27 cellular contexts compared by ENCODE assay signal in the genomic region with DNA sequence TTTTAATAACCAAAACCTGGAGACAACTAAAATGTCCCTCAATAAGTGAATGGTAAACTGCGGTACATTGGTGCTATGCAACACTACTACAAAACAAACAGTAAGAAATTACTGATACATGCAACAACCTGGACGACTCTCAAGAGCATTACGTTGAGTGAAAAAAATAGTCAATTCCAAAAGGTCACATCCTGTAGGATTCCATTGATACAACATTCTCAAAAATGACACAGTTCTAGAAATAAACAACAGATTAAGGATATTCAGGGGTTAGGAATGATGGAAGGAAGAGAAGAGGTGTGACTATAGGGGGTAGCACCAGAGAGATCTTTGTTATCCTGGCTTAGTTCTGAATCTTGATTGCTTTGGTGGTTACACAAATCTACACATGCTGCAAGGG.
DNase-seq lines count a peak whose midpoint lies in the region; ATAC-seq, FAIRE-seq and TF ChIP-seq lines count a peak whose summit lies in the region.
"Had no signal": no experiment of that assay in that cellular context is flagged by ENCODE, and none has a peak within 500 bp of the region (broad histone marks: within the 10 kb centered on the region; RNA-seq: fewer than 3 reads in every experiment).

No MANE protein-coding gene starts in this region.

- H3K27me3 ChIP-seq in astrocyte (ENCODE audit: insufficient read depth, low read length) (no peaks in the 10 kb centered on the region), heart right ventricle (no peaks in the 10 kb centered on the region)
- H3K27me3 ChIP-seq: BLaER1, SJCRH30 had no signal

- no peaks in the 10 kb centered on the region for H3K36me3 ChIP-seq in astrocyte (ENCODE audit: insufficient read depth, low read length)
- no peaks in the 10 kb centered on the region for H3K36me3 ChIP-seq in mucosa of descending colon (ENCODE audit: low read depth)
- peaks cover 0 to 6% (median 0%) of the 10 kb centered on the region in 9 donors for H3K36me3 ChIP-seq in heart right ventricle

- no peaks in the 10 kb centered on the region for H3K27me3 Mint-ChIP-seq in astrocyte (ENCODE audit: low read depth, unreplicated experiment)
- H3K27me3 Mint-ChIP-seq: CD4-positive, CD25-positive, alpha-beta regulatory T cell; IgD-negative memory B cell had no signal

- DNase-seq in H54 (ENCODE audit: insufficient read length, low spot score) (no peak), astrocyte (ENCODE audit: low read depth) (no peak), left lobe of liver (ENCODE audit: low spot score) (no peak), mucosa of descending colon (no peak), GM10266 (ENCODE audit: extremely low spot score) (no peak), heart right ventricle (no peak)
- DNase-seq: CD4-positive, CD25-positive, alpha-beta regulatory T cell; DMS153; DND-41; GM23248; H9; MM.1S; NCI-H2029; NCI-H446; NCI-H524 treated with DMSO at 0.1 percent for 48 hours; NCI-H774; NK-92 treated with Interleukin-12 subunit alpha and Interleukin-12 subunit beta, amount 100 ng/mL, for 24 hours; PC-3; SJCRH30 had no signal

- FAIRE-seq in H54 (lab: Jason Lieb, UNC) (peak; percentile 68), astrocyte (lab: Jason Lieb, UNC) (no peak)
- FAIRE-seq: A204.1, G401.6, GM12891 had no signal

- TF ChIP-seq POLR2A in H54 (IDR thresholded peaks at IDR 0.05; ENCODE audit: low read depth, low read length), result no peak

- no peaks in the 10 kb centered on the region for H3K4me1 Mint-ChIP-seq in astrocyte (ENCODE audit: low read depth, unreplicated experiment)
- H3K4me1 Mint-ChIP-seq: H9 had no signal

- H3K9me3 Mint-ChIP-seq in astrocyte (ENCODE audit: unreplicated experiment), result no peaks in the 10 kb centered on the region
- H3K9me3 Mint-ChIP-seq: H9, IgD-negative memory B cell had no signal

- H3K27ac Mint-ChIP-seq in astrocyte (ENCODE audit: unreplicated experiment), result no peak overlapping the region
- H3K27ac Mint-ChIP-seq: CD4-positive, CD25-positive, alpha-beta regulatory T cell; H9; IgD-negative memory B cell had no signal

- intact Hi-C loops in mucosa of descending colon (cut with DNase I, micrococcal nuclease), result no loop called here
- intact Hi-C loops in heart right ventricle (cut with DNase I), result loop anchor here in 1 of 10 donors (10.0 kb wide), 1 partner anchor 288 kb away; no protein-coding TSS in a partner anchor

- peaks cover 25% of the 10 kb centered on the region for H4K20me1 ChIP-seq in astrocyte (ENCODE audit: insufficient read depth, low read length)

- peaks cover 89% of the 10 kb centered on the region for H3K79me2 ChIP-seq in astrocyte (ENCODE audit: insufficient read depth, low read length)

- H3K4me1 ChIP-seq in astrocyte (ENCODE audit: insufficient read depth, low read length) (peaks cover 8% of the 10 kb centered on the region), mucosa of descending colon (ENCODE audit: low read depth) (no peaks in the 10 kb centered on the region), heart right ventricle (peaks cover 0 to 14% (median 0%) of the 10 kb centered on the region in 9 donors)
- H3K4me1 ChIP-seq: SJCRH30 had no signal

- no peak overlapping the region for H3K4me3 Mint-ChIP-seq in astrocyte (ENCODE audit: unreplicated experiment)
- H3K4me3 Mint-ChIP-seq: CD4-positive, CD25-positive, alpha-beta regulatory T cell; H9; IgD-negative memory B cell had no signal

- no peak for TF ChIP-seq CTCF in astrocyte (IDR thresholded peaks at IDR 0.05; ENCODE audit: insufficient read depth, low read depth, low read length)
- no peak for TF ChIP-seq CTCF in mucosa of descending colon (IDR thresholded peaks at IDR 0.05)
- TF ChIP-seq CTCF in GM10266 (IDR thresholded peaks at IDR 0.05; ENCODE audit: control insufficient read depth, insufficient read depth, low read depth, missing control alignments), result no peak
- no peak for TF ChIP-seq CTCF in heart right ventricle (IDR thresholded peaks at IDR 0.05)

- WGBS in heart right ventricle, 2 donors, result 91 to 94% methylated on average over 3 of the region's 3 CpGs

- ATAC-seq in left lobe of liver (peak; percentile 36), mucosa of descending colon (no peak), heart right ventricle (no peak), GM21576 (IDR thresholded peaks at IDR 0.05; ENCODE audit: unreplicated experiment) (no peak)
- ATAC-seq: PC-3, Right ventricle myocardium inferior had no signal

- H3K9ac ChIP-seq in astrocyte (ENCODE audit: low read length), result no peak overlapping the region
- H3K9ac ChIP-seq: BLaER1, GM23248, KMS-11 had no signal

- no peak overlapping the region for H2AFZ ChIP-seq in astrocyte (ENCODE audit: low read depth, low read length)
- H2AFZ ChIP-seq: GM23248 had no signal

- no peak overlapping the region for H3K27ac ChIP-seq in astrocyte (ENCODE audit: low read depth, low read length)
- no peak overlapping the region for H3K27ac ChIP-seq in heart right ventricle
- H3K27ac ChIP-seq: BLaER1, GM23248, KMS-11, SJCRH30 had no signal

- H3K9me3 ChIP-seq in astrocyte (ENCODE audit: insufficient read depth, low read depth, low read length), result no peaks in the 10 kb centered on the region
- H3K9me3 ChIP-seq in mucosa of descending colon, result no peaks in the 10 kb centered on the region
- H3K9me3 ChIP-seq in heart right ventricle, result no peaks in the 10 kb centered on the region
- H3K9me3 ChIP-seq: SJCRH30 had no signal

- peaks cover 2% of the 10 kb centered on the region for H3K36me3 Mint-ChIP-seq in astrocyte (ENCODE audit: low read depth, unreplicated experiment)

- no peak overlapping the region for H3K4me3 ChIP-seq in astrocyte (ENCODE audit: insufficient read depth, low read depth, low read length)
- no peak overlapping the region for H3K4me3 ChIP-seq in mucosa of descending colon
- no peak overlapping the region for H3K4me3 ChIP-seq in heart right ventricle
- H3K4me3 ChIP-seq: BLaER1, GM23248, SJCRH30 had no signal

- peak overlapping the region; percentile 39 for H3K4me2 ChIP-seq in astrocyte (ENCODE audit: low read length)
- H3K4me2 ChIP-seq: BLaER1, KMS-11 had no signal
